ENCODE assay signal across 13 cellular contexts in the genomic region with DNA sequence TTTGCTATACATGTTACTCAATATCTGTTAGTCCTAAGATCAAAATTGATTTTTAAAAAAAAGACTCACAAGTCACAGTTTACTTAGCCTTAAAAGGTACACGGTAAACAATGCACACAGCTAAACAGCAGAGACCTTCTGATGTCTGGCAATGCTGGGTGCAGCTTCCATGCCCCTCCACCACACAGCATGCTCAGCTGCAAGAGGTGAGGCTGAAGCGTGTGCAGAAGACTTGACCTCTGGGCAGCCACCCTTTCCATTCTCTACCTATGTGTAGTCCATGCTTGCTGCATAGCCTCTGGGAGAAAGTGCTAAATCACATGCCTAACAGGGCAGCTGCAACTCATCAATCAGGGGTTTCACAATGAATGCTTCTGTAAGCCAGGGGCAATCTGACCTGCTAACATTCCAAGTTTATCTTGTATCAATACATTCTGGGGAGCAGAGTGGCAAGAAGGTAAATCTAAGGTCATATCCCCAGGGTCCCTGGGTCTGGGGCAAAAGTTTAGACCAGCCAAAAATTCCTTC. TPM values are rescaled to one million over a fixed set of nuclear protein-coding genes. Genes with fewer than 3 reads are reported as not detected.
DNase-seq lines count a peak whose midpoint lies in the region; ATAC-seq and TF ChIP-seq lines count a peak whose summit lies in the region.
"Had no signal": no experiment of that assay in that cellular context is flagged by ENCODE, and none has a peak within 500 bp of the region (broad histone marks: within the 10 kb centered on the region; RNA-seq: fewer than 3 reads in every experiment).

No MANE protein-coding gene starts in this region.

- peak; percentile 78 for ATAC-seq in GM18907 (IDR thresholded peaks at IDR 0.05; ENCODE audit: unreplicated experiment)
- ATAC-seq in HG03460 (IDR thresholded peaks at IDR 0.05; ENCODE audit: unreplicated experiment) = peak; percentile 62
- ATAC-seq in activated naive CD8-positive, alpha-beta T cell treated with anti-CD3 and anti-CD28 coated beads, Interleukin-2, amount 50 U/mL, for 24 hours = no peak
- no peak for ATAC-seq in heart left ventricle

- no peak overlapping the region for H2AK5ac ChIP-seq in trophoblast cell (ENCODE audit: low read length)

- no peak overlapping the region for H3K9ac ChIP-seq in trophoblast cell (ENCODE audit: low read length)

- no CpG with 5 or more reads among the region's 2 CpGs for WGBS in trophoblast cell (ENCODE audit: extremely low coverage, insufficient coverage, insufficient read length)
- WGBS in heart left ventricle, 4 donors = 55 to 65% (median 58%) methylated on average over 2 of the region's 2 CpGs

- peaks cover 9% of the 10 kb centered on the region for H3K79me1 ChIP-seq in trophoblast cell (ENCODE audit: low read length)

- no peak for TF ChIP-seq CTCF in cardiac fibroblast (IDR thresholded peaks at IDR 0.05; ENCODE audit: low read depth, low read length)
- TF ChIP-seq CTCF in heart left ventricle (IDR thresholded peaks at IDR 0.05) = no peak

- H3K4me3 ChIP-seq in cardiac fibroblast (replicated peaks in 1 of 2; ENCODE audit: low read depth in 2 of 2, low read length in 2 of 2) = no peak overlapping the region
- H3K4me3 ChIP-seq in trophoblast cell (ENCODE audit: low read depth, low read length) = no peak overlapping the region
- H3K4me3 ChIP-seq in heart left ventricle = no peak overlapping the region
- H3K4me3 ChIP-seq: lung had no signal

- no peaks in the 10 kb centered on the region for H3K27me3 Mint-ChIP-seq in activated naive CD8-positive, alpha-beta T cell treated with anti-CD3 and anti-CD28 coated beads, Interleukin-2, amount 50 U/mL, for 24 hours
- H3K27me3 Mint-ChIP-seq: stimulated activated naive CD8-positive, alpha-beta T cell treated with anti-CD3 and anti-CD28 coated beads, Interleukin-15, Interleukin-2, amounts not matched to agents 100 ng/mL and 50 ng/mL, for 24 hours had no signal

- no peak overlapping the region for H4K8ac ChIP-seq in trophoblast cell (ENCODE audit: low read depth, low read length)

- intact Hi-C loops in heart left ventricle (cut with DNase I) = no loop called here

- H3K23ac ChIP-seq in trophoblast cell (ENCODE audit: low read length) = no peak overlapping the region

- H3K9me3 Mint-ChIP-seq in activated naive CD8-positive, alpha-beta T cell treated with anti-CD3 and anti-CD28 coated beads, Interleukin-2, amount 50 U/mL, for 24 hours = peaks cover 3% of the 10 kb centered on the region

- DNase-seq in cardiac fibroblast (ENCODE audit: low read depth in 2 of 2) (peak; percentile 15 to 67), trophoblast cell (no peak), T-helper 1 cell (no peak), heart left ventricle (no peak)
- DNase-seq in activated naive CD8-positive, alpha-beta T cell treated with anti-CD3 and anti-CD28 coated beads, Interleukin-2, amount 50 U/mL, for 24 hours = no peak
- DNase-seq: IMR-90, NCI-H524 treated with DMSO at 0.1 percent for 48 hours, small intestine had no signal

- H3K4ac ChIP-seq in trophoblast cell (ENCODE audit: low read depth, low read length) = no peak overlapping the region

- H4K12ac ChIP-seq in trophoblast cell (ENCODE audit: low read depth, low read length) = no peak overlapping the region

- no peak overlapping the region for H3K18ac ChIP-seq in trophoblast cell (ENCODE audit: low read length)

- H3K9me3 ChIP-seq in trophoblast cell (ENCODE audit: insufficient read depth, low read depth, low read length) = no peaks in the 10 kb centered on the region
- H3K9me3 ChIP-seq in heart left ventricle = peaks cover 0 to 4% (median 0%) of the 10 kb centered on the region in 12 donors

- H2AFZ ChIP-seq in trophoblast cell (ENCODE audit: insufficient read depth, low read length, poor library complexity) = no peak overlapping the region

- H3K79me2 ChIP-seq in trophoblast cell (ENCODE audit: control insufficient read depth, insufficient read depth, low read length, poor library complexity) = no peaks in the 10 kb centered on the region

- no peak overlapping the region for H4K91ac ChIP-seq in trophoblast cell (ENCODE audit: low read depth, low read length)

- peaks cover 14% of the 10 kb centered on the region for H3K4me1 Mint-ChIP-seq in activated naive CD8-positive, alpha-beta T cell treated with anti-CD3 and anti-CD28 coated beads, Interleukin-2, amount 50 U/mL, for 24 hours

- H3K4me1 ChIP-seq in trophoblast cell (ENCODE audit: control insufficient read depth in 1 of 2, insufficient read depth in 2 of 2, low read length in 2 of 2) = peaks cover 6 to 9% of the 10 kb centered on the region in 2 experiments
- peaks cover 0 to 11% (median 0%) of the 10 kb centered on the region in 12 donors for H3K4me1 ChIP-seq in heart left ventricle

- H3K27ac ChIP-seq in trophoblast cell (ENCODE audit: low read depth, low read length) (peak overlapping the region; percentile 82), heart left ventricle (no peak overlapping the region)
- H3K27ac ChIP-seq: epithelial cell of prostate had no signal

- H3K27me3 ChIP-seq in trophoblast cell (ENCODE audit: insufficient read depth, low read length) (no peaks in the 10 kb centered on the region), heart left ventricle (no peaks in the 10 kb centered on the region)

- no peak for TF ChIP-seq POLR2A in heart left ventricle (IDR thresholded peaks at IDR 0.05)

- H3K36me3 Mint-ChIP-seq in activated naive CD8-positive, alpha-beta T cell treated with anti-CD3 and anti-CD28 coated beads, Interleukin-2, amount 50 U/mL, for 24 hours (ENCODE audit: low read depth) = no peaks in the 10 kb centered on the region

- no peak overlapping the region for H3K4me3 Mint-ChIP-seq in activated naive CD8-positive, alpha-beta T cell treated with anti-CD3 and anti-CD28 coated beads, Interleukin-2, amount 50 U/mL, for 24 hours
- H3K4me3 Mint-ChIP-seq: stimulated activated naive CD8-positive, alpha-beta T cell treated with anti-CD3 and anti-CD28 coated beads, Interleukin-15, Interleukin-2, amounts not matched to agents 100 ng/mL and 50 ng/mL, for 24 hours had no signal

- peaks cover 0 to 1% of the 10 kb centered on the region in 2 experiments for H3K36me3 ChIP-seq in trophoblast cell (ENCODE audit: control insufficient read depth in 1 of 2, insufficient read depth in 2 of 2, low read length in 2 of 2)
- no peaks in the 10 kb centered on the region for H3K36me3 ChIP-seq in heart left ventricle

- H2BK120ac ChIP-seq in trophoblast cell (ENCODE audit: insufficient read depth, low read length, poor library complexity) = no peak overlapping the region

- no peak overlapping the region for H3K27ac Mint-ChIP-seq in activated naive CD8-positive, alpha-beta T cell treated with anti-CD3 and anti-CD28 coated beads, Interleukin-2, amount 50 U/mL, for 24 hours
- H3K27ac Mint-ChIP-seq: stimulated activated naive CD8-positive, alpha-beta T cell treated with anti-CD3 and anti-CD28 coated beads, Interleukin-15, Interleukin-2, amounts not matched to agents 100 ng/mL and 50 ng/mL, for 24 hours had no signal

- no peak overlapping the region for H2BK12ac ChIP-seq in trophoblast cell (ENCODE audit: low read length)

- H3K4me2 ChIP-seq in trophoblast cell (ENCODE audit: low read length) = peak overlapping the region; percentile 34

- H3K14ac ChIP-seq in trophoblast cell (ENCODE audit: low read length) = no peak overlapping the region

- no peak overlapping the region for H2BK5ac ChIP-seq in trophoblast cell (ENCODE audit: low read depth, low read length, poor library complexity)

RNA-seq across cellular contexts. Expression of a gene that starts 44.5 kb away (rescaled TPM):
- 5.4 and 6.1 TPM in 2 replicates for polyA plus RNA-seq in trophoblast cell (2013)
- total RNA-seq in heart left ventricle = 10 to 100 TPM in 8 of 9 donors, 1 to 10 TPM in 1; 8.5 to 22.5 (median 16.4) TPM
- polyA plus RNA-seq in heart left ventricle = 10 to 100 TPM; 11.0 to 12.8 TPM

Comparison
In these comparisons a context has a peak if more than half of its experiments do, and no peak if none do; other contexts are left out.
1. ATAC-seq: peak in GM18907 (single experiment) and HG03460 (single experiment); none in activated naive CD8-positive, alpha-beta T cell treated with anti-CD3 and anti-CD28 coated beads, Interleukin-2, amount 50 U/mL, for 24 hours (single experiment) and heart left ventricle (0 of 4).
2. DNase-seq: peak in cardiac fibroblast (2 of 2); none in trophoblast cell (0 of 2), activated naive CD8-positive, alpha-beta T cell treated with anti-CD3 and anti-CD28 coated beads, Interleukin-2, amount 50 U/mL, for 24 hours (single experiment), T-helper 1 cell (0 of 5) and heart left ventricle (0 of 5).